14 cellular contexts compared by ENCODE assay signal in the genomic region with DNA sequence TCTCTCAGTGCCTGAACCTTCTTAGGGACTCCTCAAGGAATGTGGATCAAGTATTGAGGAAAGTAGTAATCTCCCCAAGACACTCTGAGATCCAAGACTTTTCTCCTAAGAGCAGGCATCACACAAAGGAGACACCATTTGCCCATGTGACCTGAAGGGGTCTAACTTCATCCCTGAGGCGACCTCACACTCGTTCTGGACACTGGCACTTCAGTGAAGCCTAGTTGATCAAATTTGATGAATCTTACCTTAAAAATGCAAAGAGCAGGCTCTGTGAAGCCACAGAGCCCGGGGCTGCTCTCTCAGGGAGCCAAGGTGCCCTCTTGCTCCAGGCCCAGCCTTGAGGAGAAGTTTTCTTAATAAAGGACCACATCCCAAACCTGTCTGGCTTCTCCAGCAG.
A peak's percentile ranks its signal among the peaks of the same experiment; 100 is the strongest.
DNase-seq lines count a peak whose midpoint lies in the region; ATAC-seq and TF ChIP-seq lines count a peak whose summit lies in the region.
"Had no signal": no experiment of that assay in that cellular context is flagged by ENCODE, and none has a peak within 500 bp of the region (broad histone marks: within the 10 kb centered on the region; RNA-seq: fewer than 3 reads in every experiment).

No MANE protein-coding gene starts in this region.

- H3K4me1 Mint-ChIP-seq in neural progenitor cell = peaks cover 7% of the 10 kb centered on the region
- H3K4me1 Mint-ChIP-seq: B cell had no signal

- H3K27ac Mint-ChIP-seq in neural progenitor cell = no peak overlapping the region
- H3K27ac Mint-ChIP-seq: B cell; CD8-positive, alpha-beta T cell; GM23338 had no signal

- H3K27me3 ChIP-seq in neural progenitor cell (no peaks in the 10 kb centered on the region), smooth muscle cell (ENCODE audit: low read depth) (no peaks in the 10 kb centered on the region), adrenal gland (no peaks in the 10 kb centered on the region), right lobe of liver (no peaks in the 10 kb centered on the region)
- H3K27me3 ChIP-seq: BLaER1 treated with 17β-estradiol and CSF1 and Interleukin-3, amounts not matched to agents 10 nM and 100 nM had no signal

- H3K4me3 ChIP-seq in neural progenitor cell (no peak overlapping the region), smooth muscle cell (no peak overlapping the region), adrenal gland (no peak overlapping the region), right lobe of liver (no peak overlapping the region)
- H3K4me3 ChIP-seq: BLaER1 treated with 17β-estradiol and CSF1 and Interleukin-3, amounts not matched to agents 10 nM and 100 nM; GM23338 had no signal

- TF ChIP-seq POLR2A in adrenal gland (IDR thresholded peaks at IDR 0.05) (no peak), right lobe of liver (IDR thresholded peaks at IDR 0.05) (no peak)

- no peaks in the 10 kb centered on the region for H3K79me2 ChIP-seq in neural progenitor cell (ENCODE audit: low read depth)
- H3K79me2 ChIP-seq in smooth muscle cell (ENCODE audit: low read depth) = no peaks in the 10 kb centered on the region

- H3K36me3 Mint-ChIP-seq in neural progenitor cell = no peaks in the 10 kb centered on the region
- H3K36me3 Mint-ChIP-seq: CD8-positive, alpha-beta T cell had no signal

- no peaks in the 10 kb centered on the region for H3K9me3 Mint-ChIP-seq in neural progenitor cell
- H3K9me3 Mint-ChIP-seq: CD8-positive, alpha-beta T cell had no signal

- H3K27me3 Mint-ChIP-seq in neural progenitor cell (ENCODE audit: insufficient read depth, low read depth) = no peaks in the 10 kb centered on the region

- no peak overlapping the region for H3K4me3 Mint-ChIP-seq in neural progenitor cell
- H3K4me3 Mint-ChIP-seq: B cell; CD8-positive, alpha-beta T cell; GM23338 had no signal

- H3K36me3 ChIP-seq in neural progenitor cell = no peaks in the 10 kb centered on the region
- no peaks in the 10 kb centered on the region for H3K36me3 ChIP-seq in smooth muscle cell (ENCODE audit: low read depth)
- no peaks in the 10 kb centered on the region for H3K36me3 ChIP-seq in adrenal gland (replicated peaks in 1 of 2)
- no peaks in the 10 kb centered on the region for H3K36me3 ChIP-seq in right lobe of liver
- H3K36me3 ChIP-seq: BLaER1 treated with 17β-estradiol and CSF1 and Interleukin-3, amounts not matched to agents 10 nM and 100 nM had no signal

- H3K4me1 ChIP-seq in neural progenitor cell (peaks cover 19% of the 10 kb centered on the region), smooth muscle cell (ENCODE audit: low read depth) (peaks cover 11% of the 10 kb centered on the region), adrenal gland (replicated peaks in 1 of 2) (no peaks in the 10 kb centered on the region), right lobe of liver (no peaks in the 10 kb centered on the region)

- TF ChIP-seq CTCF in neural progenitor cell (IDR thresholded peaks at IDR 0.05) = no peak
- TF ChIP-seq CTCF in smooth muscle cell (IDR thresholded peaks at IDR 0.05; ENCODE audit: borderline replicate concordance, insufficient read depth, poor library complexity, severe bottlenecking) = no peak
- TF ChIP-seq CTCF in adrenal gland (IDR thresholded peaks at IDR 0.05) = no peak
- no peak for TF ChIP-seq CTCF in right lobe of liver (IDR thresholded peaks at IDR 0.05)

- H3F3A ChIP-seq in neural progenitor cell (ENCODE audit: low read depth) (peaks cover 11% of the 10 kb centered on the region), smooth muscle cell (ENCODE audit: low read depth) (no peaks in the 10 kb centered on the region)

- H2AFZ ChIP-seq in neural progenitor cell (replicated peaks) (peak overlapping the region; percentile 18), smooth muscle cell (ENCODE audit: low read depth) (no peak overlapping the region)
- H2AFZ ChIP-seq: GM23338 had no signal

- no peaks in the 10 kb centered on the region for H4K20me1 ChIP-seq in neural progenitor cell (ENCODE audit: low read depth)
- H4K20me1 ChIP-seq in smooth muscle cell (ENCODE audit: low read depth) = no peaks in the 10 kb centered on the region
- H4K20me1 ChIP-seq: BLaER1 treated with 17β-estradiol and CSF1 and Interleukin-3, amounts not matched to agents 10 nM and 100 nM had no signal

- H3K4me2 ChIP-seq in neural progenitor cell = no peak overlapping the region
- H3K4me2 ChIP-seq in smooth muscle cell = peak overlapping the region; percentile 3
- H3K4me2 ChIP-seq: GM23338 had no signal

- H3K9ac ChIP-seq in neural progenitor cell (no peak overlapping the region), smooth muscle cell (ENCODE audit: low read depth) (no peak overlapping the region)
- H3K9ac ChIP-seq: BLaER1 treated with 17β-estradiol and CSF1 and Interleukin-3, amounts not matched to agents 10 nM and 100 nM had no signal

- H3K9me3 ChIP-seq in neural progenitor cell (ENCODE audit: low read depth) (no peaks in the 10 kb centered on the region), smooth muscle cell (replicated peaks; ENCODE audit: low read depth) (no peaks in the 10 kb centered on the region), adrenal gland (replicated peaks in 1 of 3) (no peaks in the 10 kb centered on the region), right lobe of liver (no peaks in the 10 kb centered on the region)
- H3K9me3 ChIP-seq: BLaER1 treated with 17β-estradiol and CSF1 and Interleukin-3, amounts not matched to agents 10 nM and 100 nM had no signal

- DNase-seq in EH (ENCODE audit: low read depth) = peak; percentile 8
- DNase-seq in epithelial cell of prostate (ENCODE audit: low read depth, low spot score) = no peak
- no peak for DNase-seq in neural progenitor cell (ENCODE audit: low spot score)
- DNase-seq in smooth muscle cell (lab: John Stamatoyannopoulos, UW; ENCODE audit: unreplicated experiment) = no peak
- DNase-seq in adrenal gland = no peak
- DNase-seq in right lobe of liver = no peak
- no peak for DNase-seq in NCI-H2227 (lab: John Stamatoyannopoulos, UW; ENCODE audit: unreplicated experiment)
- DNase-seq: 8988T; Calu3; CD8-positive, alpha-beta T cell; DMS79 treated with DMSO at 0.1 percent for 48 hours had no signal

- intact Hi-C loops in adrenal gland (cut with DNase I) (no loop called here), right lobe of liver (cut with DNase I) (no loop called here)

- WGBS in smooth muscle cell (ENCODE audit: low lambda C conversion rate) = 80% methylated on average over 3 of the region's 3 CpGs
- 69 to 81% (median 73%) methylated on average over 3 of the region's 3 CpGs for WGBS in adrenal gland, 4 donors
- WGBS in right lobe of liver (ENCODE audit: insufficient coverage, low coverage, low lambda C conversion rate, missing lambda C conversion rate) = 61% methylated on average over 3 of the region's 3 CpGs

- ATAC-seq in right lobe of liver = no peak
- ATAC-seq: CD8-positive, alpha-beta T cell; GM23338 had no signal

- H3K27ac ChIP-seq in epithelial cell of prostate (peak overlapping the region; percentile 85), neural progenitor cell (no peak overlapping the region), smooth muscle cell (ENCODE audit: low read depth) (no peak overlapping the region), adrenal gland (no peak overlapping the region), right lobe of liver (no peak overlapping the region)
- H3K27ac ChIP-seq: BLaER1 treated with 17β-estradiol and CSF1 and Interleukin-3, amounts not matched to agents 10 nM and 100 nM had no signal
